ENCODE assay signal across 7 cellular contexts in genomic region chr20:59933849-59934585, GRCh38. TPM values are rescaled to one million over a fixed set of nuclear protein-coding genes. Genes with fewer than 3 reads are reported as not detected.
DNase-seq lines count a peak whose midpoint lies in the region; ATAC-seq and TF ChIP-seq lines count a peak whose summit lies in the region.

No MANE protein-coding gene starts in this region.

- H3K27me3 Mint-ChIP-seq in activated CD4-positive, alpha-beta memory T cell treated with anti-CD3 and anti-CD28 coated beads for 36 hours, result no peaks in the 10 kb centered on the region

- H3K4me1 Mint-ChIP-seq in activated CD4-positive, alpha-beta memory T cell treated with anti-CD3 and anti-CD28 coated beads for 36 hours (ENCODE audit: low read depth), result peaks cover 31% of the 10 kb centered on the region

- H3K9me3 Mint-ChIP-seq in activated CD4-positive, alpha-beta memory T cell treated with anti-CD3 and anti-CD28 coated beads for 36 hours, result no peaks in the 10 kb centered on the region

- H3K27me3 ChIP-seq in dorsolateral prefrontal cortex, result no peaks in the 10 kb centered on the region

- DNase-seq in NCI-H2171 treated with DMSO at 0.1 percent for 48 hours (lab: John Stamatoyannopoulos, UW), result peak; percentile 74
- peak; percentile 84 for DNase-seq in activated CD4-positive, alpha-beta memory T cell treated with anti-CD3 and anti-CD28 coated beads for 36 hours
- DNase-seq in dorsolateral prefrontal cortex, result peak; percentile 64 to 88 (median 76)
- peak; percentile 58 to 96 for DNase-seq in lower leg skin (ENCODE audit: low spot score in 2 of 2)
- peak; percentile 80 for DNase-seq in stimulated activated CD4-positive, alpha-beta T cell treated with anti-CD3 and anti-CD28 coated beads, Interleukin-4, amount 100 ng/mL, for 24 hours

- WGBS in lower leg skin, 2 donors, result 5% methylated on average over 48 to 53 of the region's 59 CpGs

- H3K4me3 Mint-ChIP-seq in activated CD4-positive, alpha-beta memory T cell treated with anti-CD3 and anti-CD28 coated beads for 36 hours, result peak overlapping the region; percentile 69

- peak overlapping the region; percentile 55 to 93 (median 77) for H3K4me3 ChIP-seq in dorsolateral prefrontal cortex
- peak overlapping the region; percentile 48 for H3K4me3 ChIP-seq in lower leg skin (ENCODE audit: low read depth, poor library complexity, severe bottlenecking)

- peak overlapping the region in 55 of 59 donors; percentile 10 to 89 (median 68) for H3K27ac ChIP-seq in dorsolateral prefrontal cortex

- peaks cover 7% of the 10 kb centered on the region for H3K36me3 Mint-ChIP-seq in activated CD4-positive, alpha-beta memory T cell treated with anti-CD3 and anti-CD28 coated beads for 36 hours

- TF ChIP-seq CTCF in dorsolateral prefrontal cortex (IDR thresholded peaks at IDR 0.05 in 54 of 56, conservative IDR thresholded peaks at IDR 0.05 in 2 of 56; ENCODE audit: low read depth in 1 of 56, partially characterized antibody in 56 of 56) (peak; percentile 57 to 98 (median 93)), lower leg skin (IDR thresholded peaks at IDR 0.05) (peak in 1 of 3 donors; percentile 58)

- CTCF ChIA-PET in activated CD4-positive, alpha-beta memory T cell treated with anti-CD3 and anti-CD28 coated beads for 36 hours (lab: Charles Lee), result interaction anchor here (0.5 to 3.7 kb wide), 21 partner anchors 8 to 419 kb away, joined by 3 to 66 read pairs (median 4); no protein-coding TSS in a partner anchor

- peak; percentile 82 for ATAC-seq in GM18498 (IDR thresholded peaks at IDR 0.05; ENCODE audit: unreplicated experiment)
- ATAC-seq in HG02763 (IDR thresholded peaks at IDR 0.05; ENCODE audit: unreplicated experiment), result peak; percentile 89

- peak overlapping the region; percentile 42 for H3K27ac Mint-ChIP-seq in activated CD4-positive, alpha-beta memory T cell treated with anti-CD3 and anti-CD28 coated beads for 36 hours

- intact Hi-C loops in activated CD4-positive, alpha-beta memory T cell treated with anti-CD3 and anti-CD28 coated beads for 36 hours (cut with micrococcal nuclease), result no loop called here
- intact Hi-C loops in dorsolateral prefrontal cortex (cut with DNase I), result loop anchor here in 1 of 2 donors (10.0 kb wide), 1 partner anchor 339 kb away; no protein-coding TSS in a partner anchor
- intact Hi-C loops in lower leg skin (cut with DNase I; ENCODE audit: low total_unique reads), result no loop called here

- POLR2A ChIA-PET in activated CD4-positive, alpha-beta memory T cell treated with anti-CD3 and anti-CD28 coated beads for 36 hours (lab: Charles Lee), result interaction anchor here (1.4 kb wide), 1 partner anchor 10 kb away, joined by 3 read pairs; no protein-coding TSS in a partner anchor

- no peak for TF ChIP-seq POLR2A in lower leg skin (IDR thresholded peaks at IDR 0.05)

RNA-seq across cellular contexts. Expression of gene SYCP2, which starts 0.6 kb away (rescaled TPM):
- total RNA-seq in activated CD4-positive, alpha-beta memory T cell treated with anti-CD3 and anti-CD28 coated beads for 36 hours, result 1 to 10 TPM; 3.1 to 3.9 TPM
- total RNA-seq in dorsolateral prefrontal cortex, result 10 to 100 TPM in 66 of 120 experiments, 1 to 10 TPM in 54; 4.1 to 21.0 (median 10.6) TPM
- total RNA-seq in lower leg skin, result 10 to 100 TPM in 1 of 4 donors, 1 to 10 TPM in 3; 1.9 to 12.9 (median 2.4) TPM

RNA-seq across cellular contexts. Expression of gene PPP1R3D, which starts 6.1 kb away (rescaled TPM):
- total RNA-seq in activated CD4-positive, alpha-beta memory T cell treated with anti-CD3 and anti-CD28 coated beads for 36 hours, result 1 to 10 TPM; 5.7 TPM
- total RNA-seq in dorsolateral prefrontal cortex (10 to 100 TPM in 20 of 120 experiments, 1 to 10 TPM in 100; 4.8 to 20.2 (median 8.0) TPM), lower leg skin (10 to 100 TPM; 14.5 to 20.0 (median 16.1) TPM)

RNA-seq across cellular contexts. Expression of gene FAM217B, which starts 6.2 kb away (rescaled TPM):
- 10 to 100 TPM; 18.4 to 20.3 TPM for total RNA-seq in activated CD4-positive, alpha-beta memory T cell treated with anti-CD3 and anti-CD28 coated beads for 36 hours
- total RNA-seq in dorsolateral prefrontal cortex (100 to 1,000 TPM in 68 of 120 experiments, 10 to 100 TPM in 52; 61.3 to 145 (median 103) TPM), lower leg skin (10 to 100 TPM in 1 of 4 donors, 1 to 10 TPM in 3; 3.8 to 11.3 (median 5.9) TPM)

RNA-seq across cellular contexts. Expression of gene CDH26, which starts 24.2 kb away (rescaled TPM):
- total RNA-seq in activated CD4-positive, alpha-beta memory T cell treated with anti-CD3 and anti-CD28 coated beads for 36 hours, result 1 to 10 TPM; 1.5 to 1.6 TPM
- 10 to 100 TPM in 19 of 120 experiments, 1 to 10 TPM in 101; 2.0 to 19.0 (median 6.6) TPM for total RNA-seq in dorsolateral prefrontal cortex
- 10 to 100 TPM in 1 of 4 donors, 1 to 10 TPM in 3; 1.1 to 10.6 (median 1.8) TPM for total RNA-seq in lower leg skin

Comparison
In these comparisons a context has a peak if more than half of its experiments do, and no peak if none do; other contexts are left out.
1. Peak in every context shown above with its lines: DNase-seq, ATAC-seq, H3K4me3 ChIP-seq and H3K27ac ChIP-seq.